Comparison of ENCODE assay signal across 8 cellular contexts in the genomic region with DNA sequence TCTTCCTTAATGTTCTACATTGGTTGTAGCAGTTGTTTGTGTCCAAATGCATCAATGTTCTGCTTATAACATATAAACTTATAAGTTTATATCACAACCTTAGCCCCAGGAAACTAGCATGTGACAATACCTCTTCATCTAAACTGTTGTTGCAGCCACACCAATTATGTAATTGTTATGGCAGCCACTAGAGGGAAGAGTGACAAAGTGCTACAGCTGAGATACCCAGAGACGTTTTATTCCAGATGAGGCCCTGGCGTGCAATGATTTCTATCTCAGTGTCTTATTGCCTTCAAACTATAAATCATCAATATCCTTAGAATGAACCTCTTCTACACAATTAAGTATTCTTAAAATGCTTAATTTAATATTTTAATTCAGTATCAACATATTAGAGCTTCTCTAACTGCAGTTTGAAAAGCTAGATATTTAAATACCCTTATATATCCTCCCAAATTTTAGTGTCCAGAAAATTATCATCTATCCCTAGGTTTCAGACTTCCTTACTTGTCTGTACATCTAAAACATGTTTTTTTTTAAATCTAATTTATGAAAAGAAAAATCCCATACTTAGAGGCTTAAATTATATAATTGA.
DNase-seq lines count a peak whose midpoint lies in the region; ATAC-seq and TF ChIP-seq lines count a peak whose summit lies in the region.

No MANE protein-coding gene starts in this region.

- H3K9me3 ChIP-seq in neural progenitor cell (ENCODE audit: low read depth), result no peaks in the 10 kb centered on the region

- peaks cover 11% of the 10 kb centered on the region for H3K4me1 Mint-ChIP-seq in neural progenitor cell

- H3K4me3 ChIP-seq in choroid plexus epithelial cell (ENCODE audit: low read depth, low read length) (no peak overlapping the region), neural progenitor cell (no peak overlapping the region)

- peaks cover 2% of the 10 kb centered on the region for H3K9me3 Mint-ChIP-seq in neural progenitor cell

- H3K4me2 ChIP-seq in neural progenitor cell, result no peak overlapping the region

- no peak overlapping the region for H2AFZ ChIP-seq in neural progenitor cell (replicated peaks)

- no peak overlapping the region for H3K27ac ChIP-seq in neural progenitor cell

- H4K20me1 ChIP-seq in neural progenitor cell (ENCODE audit: low read depth), result no peaks in the 10 kb centered on the region

- ATAC-seq in HG02938 (IDR thresholded peaks at IDR 0.05; ENCODE audit: unreplicated experiment), result peak; percentile 95

- no peaks in the 10 kb centered on the region for H3K36me3 Mint-ChIP-seq in neural progenitor cell

- TF ChIP-seq CTCF in GM13976 (IDR thresholded peaks at IDR 0.05; ENCODE audit: borderline replicate concordance, control extremely low read depth, extremely low read depth, insufficient read depth, missing control alignments), result peak; percentile 47
- peak; percentile 74 for TF ChIP-seq CTCF in choroid plexus epithelial cell (conservative IDR thresholded peaks at IDR 0.05; ENCODE audit: low read depth, low read length)
- peak; percentile 80 for TF ChIP-seq CTCF in neural progenitor cell (IDR thresholded peaks at IDR 0.05)

- H3K27me3 ChIP-seq in neural progenitor cell, result no peaks in the 10 kb centered on the region

- no peaks in the 10 kb centered on the region for H3K79me2 ChIP-seq in neural progenitor cell (ENCODE audit: low read depth)

- peak; percentile 46 for DNase-seq in A172 (ENCODE audit: low spot score)
- DNase-seq in GM13976 (ENCODE audit: low spot score), result peak; percentile 16
- DNase-seq in NCI-H2196 treated with DMSO at 0.1 percent for 48 hours (lab: John Stamatoyannopoulos, UW; ENCODE audit: unreplicated experiment), result peak; percentile 1
- DNase-seq in choroid plexus epithelial cell (ENCODE audit: low read depth), result peak; percentile 65
- DNase-seq in neural progenitor cell (ENCODE audit: low spot score), result peak; percentile 62
- DNase-seq in islet precursor cell, result no peak
- no peak for DNase-seq in 8988T

- H3K36me3 ChIP-seq in neural progenitor cell, result no peaks in the 10 kb centered on the region

- H3K4me3 Mint-ChIP-seq in neural progenitor cell, result no peak overlapping the region

- H3K4me1 ChIP-seq in neural progenitor cell, result no peaks in the 10 kb centered on the region

- H3F3A ChIP-seq in neural progenitor cell (ENCODE audit: low read depth), result no peaks in the 10 kb centered on the region

- in situ Hi-C loops in GM13976 (cut with MboI; ENCODE audit: low sequenced_read_pairs, unreplicated experiment), result no loop called here

- H3K9ac ChIP-seq in neural progenitor cell, result no peak overlapping the region

- H3K27me3 Mint-ChIP-seq in neural progenitor cell (ENCODE audit: insufficient read depth, low read depth), result no peaks in the 10 kb centered on the region

- no peak overlapping the region for H3K27ac Mint-ChIP-seq in neural progenitor cell

Comparison
In these comparisons a context has a peak if more than half of its experiments do, and no peak if none do; other contexts are left out.
1. DNase-seq: peak in A172 (single experiment), GM13976 (single experiment), NCI-H2196 treated with DMSO at 0.1 percent for 48 hours (single experiment), choroid plexus epithelial cell (single experiment) and neural progenitor cell (single experiment); none in islet precursor cell (single experiment) and 8988T (single experiment).
2. Peak in every context shown above with its lines, with median percentiles within 50 percentile points of each other: CTCF ChIP-seq.